In the genomic region with DNA sequence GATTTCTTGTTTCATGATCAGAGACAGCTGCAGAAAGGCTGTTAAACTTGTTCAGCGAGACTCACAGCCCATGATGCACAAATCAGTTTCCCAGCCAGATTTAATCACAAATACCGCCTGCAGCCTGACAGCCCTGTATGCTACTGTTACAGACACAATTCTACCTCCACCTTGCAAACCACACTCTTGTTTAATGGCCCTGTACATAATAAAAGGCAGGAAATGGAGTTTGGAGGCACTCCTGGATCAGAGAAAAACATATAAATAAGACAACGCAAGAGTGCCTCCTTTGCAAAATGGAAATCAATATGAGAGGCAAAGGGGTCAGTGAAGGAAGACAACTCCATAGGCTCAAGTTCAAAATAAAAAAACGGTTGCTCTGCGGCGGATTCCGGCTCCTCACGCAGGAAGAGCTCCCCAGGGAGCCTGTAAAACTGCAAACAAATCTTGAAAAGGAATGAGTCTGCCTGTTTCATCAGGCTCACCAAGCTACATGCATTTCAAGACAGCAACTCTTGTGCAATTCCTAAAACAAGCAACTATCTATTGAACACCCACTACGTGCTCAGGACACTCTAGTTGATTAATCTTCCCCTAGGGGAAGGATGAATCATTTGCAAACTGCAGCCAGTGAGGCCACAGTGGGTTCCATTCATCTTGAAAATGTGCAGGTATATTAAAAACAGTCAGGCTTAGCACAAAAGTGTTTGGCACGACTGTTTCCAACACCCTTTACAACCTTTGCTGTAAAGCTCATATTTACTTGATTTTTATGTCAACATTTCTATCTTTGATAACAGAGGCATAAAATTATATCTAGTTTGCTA, we compare ENCODE assay signal across 8 cellular contexts. TPM values are rescaled to one million over a fixed set of nuclear protein-coding genes. Genes with fewer than 3 reads are reported as not detected.
A peak's percentile ranks its signal among the peaks of the same experiment; 100 is the strongest.
DNase-seq lines count a peak whose midpoint lies in the region; ATAC-seq and TF ChIP-seq lines count a peak whose summit lies in the region.

No MANE protein-coding gene starts in this region.

- BruUV-seq in PC-3 (replicated peaks; lab: Mats Ljungman, UMichigan) = no TSS peak

- TF ChIP-seq CTCF in 22Rv1 (IDR thresholded peaks at IDR 0.05) (no peak), HL-60 (IDR thresholded peaks at IDR 0.05; ENCODE audit: insufficient read depth, low read length) (no peak), PC-3 (conservative IDR thresholded peaks at IDR 0.05; ENCODE audit: low read depth, low read length) (no peak), right atrium auricular region (IDR thresholded peaks at IDR 0.05) (no peak), upper lobe of right lung (IDR thresholded peaks at IDR 0.05) (no peak), MM.1S (IDR thresholded peaks at IDR 0.05; ENCODE audit: low read length) (no peak)

- H3F3A ChIP-seq in PC-3 (ENCODE audit: low read length, unreplicated experiment) (peaks cover 9% of the 10 kb centered on the region), MM.1S (ENCODE audit: insufficient read depth, low read length) (no peaks in the 10 kb centered on the region)

- H3K79me2 ChIP-seq in PC-3 (ENCODE audit: low read length) (peaks cover 88% of the 10 kb centered on the region), MM.1S (ENCODE audit: low read length) (no peaks in the 10 kb centered on the region)

- POLR2A ChIA-PET in PC-3 (lab: Charles Lee; ENCODE audit: unreplicated experiment) = interaction anchor here (0.6 kb wide), 3 partner anchors 10 to 27 kb away, joined by 3 to 6 read pairs (median 3); no protein-coding TSS in a partner anchor

- no peaks in the 10 kb centered on the region for H3K27me3 ChIP-seq in HL-60 (ENCODE audit: insufficient read depth, poor library complexity, severe bottlenecking)
- H3K27me3 ChIP-seq in PC-3 (ENCODE audit: low read length) = no peaks in the 10 kb centered on the region
- H3K27me3 ChIP-seq in right atrium auricular region = no peaks in the 10 kb centered on the region
- H3K27me3 ChIP-seq in upper lobe of right lung = no peaks in the 10 kb centered on the region
- H3K27me3 ChIP-seq in MM.1S (replicated peaks; ENCODE audit: insufficient read depth, low read length) = no peaks in the 10 kb centered on the region

- peak; percentile 50 to 71 for DNase-seq in HL-60 (ENCODE audit: low read depth in 1 of 2, low spot score in 1 of 2)
- DNase-seq in PC-3 = peak; percentile 90
- no peak for DNase-seq in right atrium auricular region (ENCODE audit: low spot score)
- DNase-seq in upper lobe of right lung = no peak
- no peak for DNase-seq in MM.1S

- H3K4me3 ChIP-seq in HL-60 (replicated peaks; ENCODE audit: insufficient read depth, low read length) (no peak overlapping the region), PC-3 (ENCODE audit: low read length) (peak overlapping the region; percentile 40; the same call in 1 of the 2 replicates), right atrium auricular region (no peak overlapping the region), upper lobe of right lung (no peak overlapping the region), MM.1S (ENCODE audit: low read length) (no peak overlapping the region)

- H3K9me2 ChIP-seq in PC-3 (replicated peaks; ENCODE audit: low read length) = no peaks in the 10 kb centered on the region
- no peaks in the 10 kb centered on the region for H3K9me2 ChIP-seq in MM.1S (replicated peaks; ENCODE audit: insufficient read depth, low read length)

- intact Hi-C loops in PC-3 (cut with micrococcal nuclease) (loop anchor here (1.0 to 5.0 kb wide), 4 partner anchors 12 to 76 kb away; no protein-coding TSS in a partner anchor), upper lobe of right lung (cut with DNase I) (no loop called here)

- ATAC-seq in PC-3 (peak; percentile 73), upper lobe of right lung (peak; percentile 33), HG02610 (IDR thresholded peaks at IDR 0.05; ENCODE audit: unreplicated experiment) (no peak), GM19467 (IDR thresholded peaks at IDR 0.05; ENCODE audit: unreplicated experiment) (no peak)

- no peaks in the 10 kb centered on the region for H3K9me3 ChIP-seq in PC-3 (ENCODE audit: low read length)
- H3K9me3 ChIP-seq in right atrium auricular region = no peaks in the 10 kb centered on the region
- H3K9me3 ChIP-seq in upper lobe of right lung = no peaks in the 10 kb centered on the region
- H3K9me3 ChIP-seq in MM.1S (replicated peaks; ENCODE audit: insufficient read depth, low read length) = no peaks in the 10 kb centered on the region

- H3K27ac ChIP-seq in 22Rv1 (peak overlapping the region; percentile 56), HL-60 (replicated peaks) (peak overlapping the region; percentile 66), PC-3 (ENCODE audit: low read length) (peak overlapping the region; percentile 94), right atrium auricular region (peak overlapping the region; percentile 89 to 98), upper lobe of right lung (peak overlapping the region; percentile 58), MM.1S (ENCODE audit: low read length) (no peak overlapping the region)

- CTCF ChIA-PET in PC-3 (lab: Charles Lee) = no interaction called here

- H3K9ac ChIP-seq in PC-3 (ENCODE audit: low read length) (peak overlapping the region; percentile 68), MM.1S (ENCODE audit: low read length) (no peak overlapping the region)

- H4K20me1 ChIP-seq in PC-3 (ENCODE audit: low read length) (peaks cover 14% of the 10 kb centered on the region; the same call in 1 of the 2 replicates), MM.1S (ENCODE audit: insufficient read depth, low read length) (no peaks in the 10 kb centered on the region)

- H3K36me3 ChIP-seq in PC-3 (ENCODE audit: low read depth, low read length) = peaks cover 6% of the 10 kb centered on the region; the same call in 1 of the 2 replicates
- H3K36me3 ChIP-seq in right atrium auricular region = no peaks in the 10 kb centered on the region
- H3K36me3 ChIP-seq in upper lobe of right lung = no peaks in the 10 kb centered on the region
- H3K36me3 ChIP-seq in MM.1S (replicated peaks; ENCODE audit: insufficient read depth, low read length) = no peaks in the 10 kb centered on the region

- H3K4me1 ChIP-seq in PC-3 (ENCODE audit: insufficient read depth, low read length) (peaks cover 61% of the 10 kb centered on the region), right atrium auricular region (peaks cover 0 to 89% of the 10 kb centered on the region in 2 donors), upper lobe of right lung (peaks cover 45% of the 10 kb centered on the region), MM.1S (ENCODE audit: low read length) (no peaks in the 10 kb centered on the region)

- H2AFZ ChIP-seq in PC-3 (ENCODE audit: low read length) (no peak overlapping the region), MM.1S (ENCODE audit: low read length) (no peak overlapping the region)

- peak overlapping the region; percentile 78 for H3K4me2 ChIP-seq in PC-3 (ENCODE audit: low read length)
- H3K4me2 ChIP-seq in MM.1S (ENCODE audit: low read depth, low read length) = no peak overlapping the region

RNA-seq across cellular contexts. Expression of a gene that starts 37.5 kb away (rescaled TPM):
- total RNA-seq in PC-3 (2014; rRNA removed) = 39.7 and 41.7 TPM in 2 replicates
- 10 to 100 TPM; 42.3 to 50.3 TPM for total RNA-seq in right atrium auricular region
- 19.9 TPM for total RNA-seq in upper lobe of right lung

Comparison
In these comparisons a context has a peak if more than half of its experiments do, and no peak if none do; other contexts are left out.
1. DNase-seq: peak in HL-60 (2 of 2) and PC-3 (single experiment); none in right atrium auricular region (single experiment), upper lobe of right lung (single experiment) and MM.1S (single experiment).
2. ATAC-seq: peak in PC-3 (single experiment) and upper lobe of right lung (single experiment); none in HG02610 (single experiment) and GM19467 (single experiment).